Comparison of ENCODE assay signal across 19 cellular contexts in the genomic region with DNA sequence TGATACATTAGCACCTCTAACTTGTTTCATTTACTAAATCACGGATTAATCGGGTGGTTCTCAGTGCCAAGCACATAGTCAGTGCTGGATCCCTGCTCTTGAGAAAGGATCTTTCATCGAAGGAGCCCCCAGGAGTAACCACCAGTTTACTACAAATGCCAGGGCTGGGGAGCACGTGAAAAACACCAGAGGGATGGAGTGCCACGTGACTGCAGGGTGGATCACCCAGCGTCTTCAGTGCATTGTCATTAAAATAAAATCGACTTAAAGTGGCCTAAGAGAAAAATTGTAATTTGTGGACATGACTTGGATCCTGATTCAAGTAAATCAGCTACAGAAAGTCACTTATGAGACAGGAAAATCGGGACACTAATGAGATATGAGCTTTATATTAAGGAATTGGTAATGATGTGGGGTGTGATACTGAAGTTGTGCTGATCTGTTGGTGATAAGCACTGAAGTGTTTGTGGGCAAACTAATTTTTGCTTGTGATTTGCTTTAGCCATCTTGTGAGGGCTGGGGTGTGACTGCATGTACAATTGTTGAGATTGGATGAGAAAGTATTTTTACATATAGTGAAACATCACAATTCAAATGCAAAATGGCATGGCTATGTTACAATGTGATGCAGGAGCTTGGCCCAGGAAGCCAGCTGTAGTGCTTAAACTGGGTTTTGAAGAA.
A peak's percentile ranks its signal among the peaks of the same experiment; 100 is the strongest.
DNase-seq lines count a peak whose midpoint lies in the region; ATAC-seq lines count a peak whose summit lies in the region.
"Had no signal": no experiment of that assay in that cellular context is flagged by ENCODE, and none has a peak within 500 bp of the region (broad histone marks: within the 10 kb centered on the region; RNA-seq: fewer than 3 reads in every experiment).

No MANE protein-coding gene starts in this region.

- no peak for DNase-seq in CD4-positive, alpha-beta memory T cell
- peak; percentile 31 for DNase-seq in H7
- DNase-seq in naive B cell, result no peak
- no peak for DNase-seq in MG63
- no peak for DNase-seq in midbrain (lab: John Stamatoyannopoulos, UW)
- no peak for DNase-seq in OCI-M2 (lab: John Stamatoyannopoulos, UW; ENCODE audit: unreplicated experiment)
- DNase-seq: activated gamma-delta T cell treated with Interleukin-2 at 50 U/mL for 16 hours, AML-193, heart right ventricle, KG1, NCI-H1105, NCI-H510A treated with DMSO at 0.1 percent for 48 hours, posterior cingulate gyrus, sigmoid colon, stomach, SW 1271, upper lobe of left lung had no signal

- H3K4me1 ChIP-seq in CD4-positive, alpha-beta memory T cell (ENCODE audit: insufficient read depth, low read length), result peaks cover 94% of the 10 kb centered on the region

- H3K4me1 Mint-ChIP-seq in CD4-positive, alpha-beta memory T cell, result peaks cover 72 to 98% (median 88%) of the 10 kb centered on the region in 4 donors
- H3K4me1 Mint-ChIP-seq in activated naive CD8-positive, alpha-beta T cell (ENCODE audit: low read depth), result peaks cover 93% of the 10 kb centered on the region
- H3K4me1 Mint-ChIP-seq in naive B cell, result peaks cover 71 to 94% (median 85%) of the 10 kb centered on the region in 3 donors

- H3K27ac Mint-ChIP-seq in CD4-positive, alpha-beta memory T cell, result peak overlapping the region; percentile 24 to 89 (median 83)
- H3K27ac Mint-ChIP-seq in activated naive CD8-positive, alpha-beta T cell, result peak overlapping the region; percentile 95
- H3K27ac Mint-ChIP-seq in naive B cell, result peak overlapping the region; percentile 72 to 97 (median 94)

- CTCF ChIA-PET in CD4-positive, alpha-beta memory T cell (lab: Charles Lee; ENCODE audit: partially characterized antibody), result no interaction called here

- H3K27me3 ChIP-seq in CD4-positive, alpha-beta memory T cell (ENCODE audit: insufficient read depth, low read length), result no peaks in the 10 kb centered on the region
- H3K27me3 ChIP-seq in H7 (ENCODE audit: control insufficient read depth, insufficient read depth, low read length) (no peaks in the 10 kb centered on the region), MG63 (no peaks in the 10 kb centered on the region)
- H3K27me3 ChIP-seq: heart right ventricle, sigmoid colon, stomach, upper lobe of left lung had no signal

- ATAC-seq in naive B cell (ENCODE audit: low read depth in 2 of 2), result no peak
- ATAC-seq: heart right ventricle had no signal

- peak overlapping the region; percentile 42 for H3K27ac ChIP-seq in CD4-positive, alpha-beta memory T cell (ENCODE audit: low read depth, low read length)
- H3K27ac ChIP-seq: heart right ventricle, sigmoid colon, stomach, upper lobe of left lung had no signal

- H3K9me3 Mint-ChIP-seq in CD4-positive, alpha-beta memory T cell, result peaks cover 0 to 1% (median 0%) of the 10 kb centered on the region in 8 donors
- peaks cover 4% of the 10 kb centered on the region for H3K9me3 Mint-ChIP-seq in activated naive CD8-positive, alpha-beta T cell (ENCODE audit: low read depth)
- peaks cover 0 to 3% (median 0%) of the 10 kb centered on the region in 7 donors for H3K9me3 Mint-ChIP-seq in naive B cell

- H3K36me3 Mint-ChIP-seq in CD4-positive, alpha-beta memory T cell, result peaks cover 0 to 41% of the 10 kb centered on the region in 2 donors
- H3K36me3 Mint-ChIP-seq in activated naive CD8-positive, alpha-beta T cell, result peaks cover 20% of the 10 kb centered on the region
- peaks cover 6 to 17% of the 10 kb centered on the region in 2 donors for H3K36me3 Mint-ChIP-seq in naive B cell

- H3K4me3 Mint-ChIP-seq in CD4-positive, alpha-beta memory T cell, result peak overlapping the region in 7 of 8 donors; percentile 13 to 79 (median 47)
- peak overlapping the region; percentile 74 for H3K4me3 Mint-ChIP-seq in activated naive CD8-positive, alpha-beta T cell
- peak overlapping the region in 6 of 8 donors; percentile 9 to 76 (median 61) for H3K4me3 Mint-ChIP-seq in naive B cell

- no peak overlapping the region for H3K4me3 ChIP-seq in CD4-positive, alpha-beta memory T cell (ENCODE audit: low read length in 2 of 2)
- H3K4me3 ChIP-seq in H7 (ENCODE audit: insufficient read depth, low read depth, low read length) (no peak overlapping the region), MG63 (no peak overlapping the region)
- H3K4me3 ChIP-seq: heart right ventricle, lung, sigmoid colon, stomach, upper lobe of left lung had no signal

- no peaks in the 10 kb centered on the region for H3K9me3 ChIP-seq in CD4-positive, alpha-beta memory T cell (ENCODE audit: control insufficient read depth in 1 of 2, low read length in 2 of 2)
- H3K9me3 ChIP-seq in MG63, result no peaks in the 10 kb centered on the region
- H3K9me3 ChIP-seq: heart right ventricle, sigmoid colon, stomach, upper lobe of left lung had no signal

- intact Hi-C loops in CD4-positive, alpha-beta memory T cell (cut with micrococcal nuclease), result loop anchor here (1.0 kb wide), 1 partner anchor 10 kb away; no protein-coding TSS in a partner anchor

- H3K36me3 ChIP-seq in CD4-positive, alpha-beta memory T cell (ENCODE audit: insufficient read depth, low read length), result no peaks in the 10 kb centered on the region
- no peaks in the 10 kb centered on the region for H3K36me3 ChIP-seq in H7 (replicated peaks; ENCODE audit: control insufficient read depth, insufficient read depth, low read length)
- no peaks in the 10 kb centered on the region for H3K36me3 ChIP-seq in MG63
- H3K36me3 ChIP-seq: sigmoid colon, stomach, upper lobe of left lung had no signal

- no peaks in the 10 kb centered on the region for H3K27me3 Mint-ChIP-seq in CD4-positive, alpha-beta memory T cell
- no peaks in the 10 kb centered on the region for H3K27me3 Mint-ChIP-seq in activated naive CD8-positive, alpha-beta T cell
- H3K27me3 Mint-ChIP-seq in naive B cell, result no peaks in the 10 kb centered on the region

- POLR2A ChIA-PET in CD4-positive, alpha-beta memory T cell (lab: Charles Lee; ENCODE audit: partially characterized antibody), result interaction anchor here (5.5 kb wide), 1 partner anchor 11 kb away, joined by 35 read pairs; no protein-coding TSS in a partner anchor
